Comparison of ENCODE assay signal across 21 cellular contexts in genomic region chr4:158814636-158815035, GRCh38. TPM values are rescaled to one million over a fixed set of nuclear protein-coding genes. Genes with fewer than 3 reads are reported as not detected.
DNase-seq lines count a peak whose midpoint lies in the region; ATAC-seq and TF ChIP-seq lines count a peak whose summit lies in the region.
"Had no signal": no experiment of that assay in that cellular context is flagged by ENCODE, and none has a peak within 500 bp of the region (broad histone marks: within the 10 kb centered on the region; RNA-seq: fewer than 3 reads in every experiment).

No MANE protein-coding gene starts in this region.

- peaks cover 2% of the 10 kb centered on the region for H3K9me3 Mint-ChIP-seq in stimulated activated memory B cell treated with anti-CD40 and anti-IgM and Interleukin-4, amounts not matched to agents 10 μg/mL and 1 μg/mL and 100 μg/mL, for 72 hours
- H3K9me3 Mint-ChIP-seq: CD8-positive, alpha-beta T cell; WTC11 had no signal

- TF ChIP-seq RAD21 in liver (IDR thresholded peaks at IDR 0.05), result no peak

- H3K36me3 ChIP-seq in cardiac muscle cell (no peaks in the 10 kb centered on the region), right atrium auricular region (no peaks in the 10 kb centered on the region), liver (ENCODE audit: control insufficient read depth in 4 of 4, insufficient read depth in 3 of 4, low read depth in 1 of 4, low read length in 3 of 4) (no peaks in the 10 kb centered on the region), stomach (no peaks in the 10 kb centered on the region)

- no peak overlapping the region for H3K9ac ChIP-seq in liver (ENCODE audit: low read depth in 1 of 2, low read length in 2 of 2)

- no peaks in the 10 kb centered on the region for H3K27me3 ChIP-seq in cardiac muscle cell
- no peaks in the 10 kb centered on the region for H3K27me3 ChIP-seq in right atrium auricular region
- no peaks in the 10 kb centered on the region for H3K27me3 ChIP-seq in liver (ENCODE audit: control insufficient read depth in 4 of 4, insufficient read depth in 4 of 4, low read length in 3 of 4)
- H3K27me3 ChIP-seq in stomach, result no peaks in the 10 kb centered on the region
- H3K27me3 ChIP-seq: foreskin keratinocyte had no signal

- H3K4me1 ChIP-seq in cardiac muscle cell (ENCODE audit: low read depth) (peaks cover 49% of the 10 kb centered on the region), right atrium auricular region (peaks cover 0 to 77% of the 10 kb centered on the region in 2 donors), liver (ENCODE audit: control insufficient read depth in 4 of 4, insufficient read depth in 4 of 4, low read length in 3 of 4) (peaks cover 14 to 79% (median 52%) of the 10 kb centered on the region in 4 donors), stomach (peaks cover 61 to 82% (median 74%) of the 10 kb centered on the region in 4 donors)

- H3K4me3 ChIP-seq in cardiac muscle cell (no peak overlapping the region), right atrium auricular region (no peak overlapping the region), astrocyte of the spinal cord (ENCODE audit: low read depth, low read length) (no peak overlapping the region), liver (ENCODE audit: low read depth in 1 of 3, low read length in 3 of 3) (no peak overlapping the region), stomach (no peak overlapping the region)

- TF ChIP-seq CTCF in cardiac muscle cell (IDR thresholded peaks at IDR 0.05; ENCODE audit: low read depth, low read length) (no peak), right atrium auricular region (IDR thresholded peaks at IDR 0.05) (no peak), astrocyte of the spinal cord (IDR thresholded peaks at IDR 0.05; ENCODE audit: low read depth, low read length) (no peak), liver (IDR thresholded peaks at IDR 0.05; ENCODE audit: low read depth, low read length, missing input control) (no peak), stomach (IDR thresholded peaks at IDR 0.05) (no peak)

- H3K27ac ChIP-seq in cardiac muscle cell (peak overlapping the region; percentile 59), right atrium auricular region (peak overlapping the region in 1 of 2 donors; percentile 82), liver (ENCODE audit: low read depth in 1 of 2, low read length in 2 of 2) (peak overlapping the region; percentile 70 to 86), stomach (peak overlapping the region in 4 of 5 donors; percentile 18 to 59 (median 41))
- H3K27ac ChIP-seq: foreskin keratinocyte had no signal

- no peak for ATAC-seq in stimulated activated memory B cell treated with anti-CD40 and anti-IgM and Interleukin-4, amounts not matched to agents 10 μg/mL and 1 μg/mL and 100 μg/mL, for 72 hours
- ATAC-seq in GM21515 (IDR thresholded peaks at IDR 0.05; ENCODE audit: unreplicated experiment) (no peak), HG03571 (IDR thresholded peaks at IDR 0.05; ENCODE audit: unreplicated experiment) (no peak)
- ATAC-seq: CD8-positive, alpha-beta T cell; foreskin keratinocyte; PC-3; WTC11 had no signal

- DNase-seq in cardiac muscle cell (ENCODE audit: low read depth in 1 of 2, low spot score in 1 of 2) (no peak), right atrium auricular region (ENCODE audit: low spot score) (no peak), astrocyte of the spinal cord (ENCODE audit: low read depth, low spot score) (peak; percentile 79), stomach (no peak)
- DNase-seq: 8988T; activated CD8-positive, alpha-beta memory T cell treated with anti-CD3 and anti-CD28 coated beads for 24 hours; activated effector memory CD4-positive, alpha-beta T cell treated with anti-CD3 and anti-CD28 coated beads, Interleukin-2, amount 50 U/mL, for 16 hours; CD8-positive, alpha-beta T cell; effector memory CD4-positive, alpha-beta T cell; foreskin keratinocyte; HCEC 1CT; KG1; NCI-H146; NCI-H524; PC-3; posterior cingulate gyrus had no signal

- no peak for TF ChIP-seq POLR2A in stomach (IDR thresholded peaks at IDR 0.05)

- in situ Hi-C loops in astrocyte of the spinal cord (cut with HindIII; ENCODE audit: low sequenced_read_pairs), result no loop called here

- H3K27ac Mint-ChIP-seq in stimulated activated memory B cell treated with anti-CD40 and anti-IgM and Interleukin-4, amounts not matched to agents 10 μg/mL and 1 μg/mL and 100 μg/mL, for 72 hours, result no peak overlapping the region
- H3K27ac Mint-ChIP-seq: CD8-positive, alpha-beta T cell; WTC11 had no signal

- peaks cover 86% of the 10 kb centered on the region for H3K27me3 Mint-ChIP-seq in stimulated activated memory B cell treated with anti-CD40 and anti-IgM and Interleukin-4, amounts not matched to agents 10 μg/mL and 1 μg/mL and 100 μg/mL, for 72 hours

- H3K4me1 Mint-ChIP-seq in stimulated activated memory B cell treated with anti-CD40 and anti-IgM and Interleukin-4, amounts not matched to agents 10 μg/mL and 1 μg/mL and 100 μg/mL, for 72 hours, result peaks cover 31% of the 10 kb centered on the region

- no peaks in the 10 kb centered on the region for H3K36me3 Mint-ChIP-seq in stimulated activated memory B cell treated with anti-CD40 and anti-IgM and Interleukin-4, amounts not matched to agents 10 μg/mL and 1 μg/mL and 100 μg/mL, for 72 hours
- H3K36me3 Mint-ChIP-seq: CD8-positive, alpha-beta T cell; WTC11 had no signal

- H3K4me3 Mint-ChIP-seq in stimulated activated memory B cell treated with anti-CD40 and anti-IgM and Interleukin-4, amounts not matched to agents 10 μg/mL and 1 μg/mL and 100 μg/mL, for 72 hours, result no peak overlapping the region
- H3K4me3 Mint-ChIP-seq: CD8-positive, alpha-beta T cell; WTC11 had no signal

- intact Hi-C loops in stomach (cut with DNase I; ENCODE audit: low total_unique reads), result no loop called here

- WGBS in liver, result 78% methylated on average over 1 of the region's 1 CpG
- 44 to 63% (median 57%) methylated on average over 1 of the region's 1 CpG for WGBS in stomach, 5 donors

- no peaks in the 10 kb centered on the region for H3K9me3 ChIP-seq in cardiac muscle cell (ENCODE audit: low read depth)
- H3K9me3 ChIP-seq in right atrium auricular region, result no peaks in the 10 kb centered on the region
- H3K9me3 ChIP-seq in liver (ENCODE audit: control insufficient read depth in 4 of 4, low read length in 3 of 4), result no peaks in the 10 kb centered on the region
- H3K9me3 ChIP-seq in stomach, result no peaks in the 10 kb centered on the region

- TF ChIP-seq EP300 in stomach (IDR thresholded peaks at IDR 0.05), result no peak

TF ChIP-seq in liver, 16 proteins besides CTCF, POLR2A, EP300 and RAD21 (continues in another document):
- no peak for TF ChIP-seq FOXA1 (IDR thresholded peaks at IDR 0.05)
- no peak for TF ChIP-seq HNF4G (IDR thresholded peaks at IDR 0.05)
- no peak for TF ChIP-seq NR2F2 (IDR thresholded peaks at IDR 0.05)
- no peak for TF ChIP-seq EGR1 (IDR thresholded peaks at IDR 0.05; ENCODE audit: low read depth in 2 of 2)
- TF ChIP-seq, protein P1, sequence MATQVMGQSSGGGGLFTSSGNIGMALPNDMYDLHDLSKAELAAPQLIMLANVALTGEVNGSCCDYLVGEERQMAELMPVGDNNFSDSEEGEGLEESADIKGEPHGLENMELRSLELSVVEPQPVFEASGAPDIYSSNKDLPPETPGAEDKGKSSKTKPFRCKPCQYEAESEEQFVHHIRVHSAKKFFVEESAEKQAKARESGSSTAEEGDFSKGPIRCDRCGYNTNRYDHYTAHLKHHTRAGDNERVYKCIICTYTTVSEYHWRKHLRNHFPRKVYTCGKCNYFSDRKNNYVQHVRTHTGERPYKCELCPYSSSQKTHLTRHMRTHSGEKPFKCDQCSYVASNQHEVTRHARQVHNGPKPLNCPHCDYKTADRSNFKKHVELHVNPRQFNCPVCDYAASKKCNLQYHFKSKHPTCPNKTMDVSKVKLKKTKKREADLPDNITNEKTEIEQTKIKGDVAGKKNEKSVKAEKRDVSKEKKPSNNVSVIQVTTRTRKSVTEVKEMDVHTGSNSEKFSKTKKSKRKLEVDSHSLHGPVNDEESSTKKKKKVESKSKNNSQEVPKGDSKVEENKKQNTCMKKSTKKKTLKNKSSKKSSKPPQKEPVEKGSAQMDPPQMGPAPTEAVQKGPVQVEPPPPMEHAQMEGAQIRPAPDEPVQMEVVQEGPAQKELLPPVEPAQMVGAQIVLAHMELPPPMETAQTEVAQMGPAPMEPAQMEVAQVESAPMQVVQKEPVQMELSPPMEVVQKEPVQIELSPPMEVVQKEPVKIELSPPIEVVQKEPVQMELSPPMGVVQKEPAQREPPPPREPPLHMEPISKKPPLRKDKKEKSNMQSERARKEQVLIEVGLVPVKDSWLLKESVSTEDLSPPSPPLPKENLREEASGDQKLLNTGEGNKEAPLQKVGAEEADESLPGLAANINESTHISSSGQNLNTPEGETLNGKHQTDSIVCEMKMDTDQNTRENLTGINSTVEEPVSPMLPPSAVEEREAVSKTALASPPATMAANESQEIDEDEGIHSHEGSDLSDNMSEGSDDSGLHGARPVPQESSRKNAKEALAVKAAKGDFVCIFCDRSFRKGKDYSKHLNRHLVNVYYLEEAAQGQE (IDR thresholded peaks at IDR 0.05), result no peak
- no peak for TF ChIP-seq RXRA (IDR thresholded peaks at IDR 0.05)
- TF ChIP-seq, protein P2, sequence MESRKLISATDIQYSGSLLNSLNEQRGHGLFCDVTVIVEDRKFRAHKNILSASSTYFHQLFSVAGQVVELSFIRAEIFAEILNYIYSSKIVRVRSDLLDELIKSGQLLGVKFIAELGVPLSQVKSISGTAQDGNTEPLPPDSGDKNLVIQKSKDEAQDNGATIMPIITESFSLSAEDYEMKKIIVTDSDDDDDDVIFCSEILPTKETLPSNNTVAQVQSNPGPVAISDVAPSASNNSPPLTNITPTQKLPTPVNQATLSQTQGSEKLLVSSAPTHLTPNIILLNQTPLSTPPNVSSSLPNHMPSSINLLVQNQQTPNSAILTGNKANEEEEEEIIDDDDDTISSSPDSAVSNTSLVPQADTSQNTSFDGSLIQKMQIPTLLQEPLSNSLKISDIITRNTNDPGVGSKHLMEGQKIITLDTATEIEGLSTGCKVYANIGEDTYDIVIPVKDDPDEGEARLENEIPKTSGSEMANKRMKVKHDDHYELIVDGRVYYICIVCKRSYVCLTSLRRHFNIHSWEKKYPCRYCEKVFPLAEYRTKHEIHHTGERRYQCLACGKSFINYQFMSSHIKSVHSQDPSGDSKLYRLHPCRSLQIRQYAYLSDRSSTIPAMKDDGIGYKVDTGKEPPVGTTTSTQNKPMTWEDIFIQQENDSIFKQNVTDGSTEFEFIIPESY (IDR thresholded peaks at IDR 0.05), result no peak
- no peak for TF ChIP-seq JUND (IDR thresholded peaks at IDR 0.05)
- no peak for TF ChIP-seq YY1 (IDR thresholded peaks at IDR 0.05)
- TF ChIP-seq GABPA (IDR thresholded peaks at IDR 0.05 in 1 of 2, conservative IDR thresholded peaks at IDR 0.05 in 1 of 2), result no peak
- TF ChIP-seq TAF1 (conservative IDR thresholded peaks at IDR 0.05), result no peak

RNA-seq across cellular contexts. Expression of gene FNIP2, which starts 45.8 kb away (rescaled TPM):
- total RNA-seq in cardiac muscle cell (45.1 and 74.4 TPM in 2 replicates), right atrium auricular region (10 to 100 TPM; 38.3 to 42.4 TPM), liver (10 to 100 TPM; 36.7 to 88.7 TPM), stomach (100 to 1,000 TPM in 1 of 5 donors, 10 to 100 TPM in 4; 28.7 to 109 (median 38.8) TPM)
- polyA plus RNA-seq in cardiac muscle cell (29.9 and 60.1 TPM in 2 replicates), liver (10 to 100 TPM in 1 of 2 donors, 1 to 10 TPM in 1; 8.8 to 10.3 TPM), stomach (10 to 100 TPM in 1 of 3 donors, 1 to 10 TPM in 2; 4.8 to 15.7 (median 6.8) TPM)
